ENCODE assay signal across 23 cellular contexts in the genomic region with DNA sequence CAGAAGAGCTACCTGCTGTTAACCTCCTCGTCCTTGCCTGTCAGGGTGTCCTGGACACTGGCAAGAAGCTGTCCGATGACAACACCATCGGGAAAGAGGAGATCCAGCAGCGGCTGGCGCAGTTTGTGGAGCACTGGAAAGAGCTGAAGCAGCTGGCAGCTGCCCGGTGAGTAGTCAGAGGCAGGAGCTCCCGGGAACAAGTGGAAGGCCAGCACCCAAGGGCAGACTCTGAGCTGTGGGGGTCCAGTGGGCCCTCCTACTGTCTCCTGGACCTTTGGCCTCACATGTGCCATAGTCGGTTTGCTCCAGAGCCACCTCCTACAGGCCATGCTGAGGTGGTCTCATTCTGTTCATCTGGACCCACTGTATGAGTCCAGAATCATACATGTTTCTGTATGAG. TPM values are rescaled to one million over a fixed set of nuclear protein-coding genes. Genes with fewer than 3 reads are reported as not detected.
A peak's percentile ranks its signal among the peaks of the same experiment; 100 is the strongest.
DNase-seq lines count a peak whose midpoint lies in the region; ATAC-seq and TF ChIP-seq lines count a peak whose summit lies in the region.
"Had no signal": no experiment of that assay in that cellular context is flagged by ENCODE, and none has a peak within 500 bp of the region (broad histone marks: within the 10 kb centered on the region; RNA-seq: fewer than 3 reads in every experiment).

No MANE protein-coding gene starts in this region.

- TF ChIP-seq CTCF in RWPE1 (conservative IDR thresholded peaks at IDR 0.05; ENCODE audit: low read depth) (no peak), chondrocyte (IDR thresholded peaks at IDR 0.05) (no peak), gastrocnemius medialis (IDR thresholded peaks at IDR 0.05 in 4 of 5, conservative IDR thresholded peaks at IDR 0.05 in 1 of 5) (no peak)

- H3K9me3 ChIP-seq in gastrocnemius medialis, result no peaks in the 10 kb centered on the region
- H3K9me3 ChIP-seq: A549; BE2C; BLaER1 treated with 17β-estradiol and CSF1 and Interleukin-3, amounts not matched to agents 10 nM and 100 nM; HAP-1 had no signal

- no peaks in the 10 kb centered on the region for H3K9me3 Mint-ChIP-seq in chondrocyte (ENCODE audit: low read depth)
- H3K9me3 Mint-ChIP-seq: CD14-positive monocyte; CD4-positive, alpha-beta T cell; CD8-positive, alpha-beta memory T cell; HFFc6 had no signal

- ATAC-seq in gastrocnemius medialis (peak; percentile 20 to 68), HG03432 (IDR thresholded peaks at IDR 0.05; ENCODE audit: unreplicated experiment) (no peak), GM21447 (IDR thresholded peaks at IDR 0.05; ENCODE audit: unreplicated experiment) (no peak)
- ATAC-seq: A549, GM12878 had no signal

- H3K4me1 Mint-ChIP-seq in chondrocyte (ENCODE audit: low read depth), result peaks cover 9% of the 10 kb centered on the region
- H3K4me1 Mint-ChIP-seq: CD14-positive monocyte had no signal

- peak overlapping the region; percentile 51 for H3K27ac Mint-ChIP-seq in chondrocyte (ENCODE audit: unreplicated experiment)
- H3K27ac Mint-ChIP-seq: CD4-positive, alpha-beta T cell; HFFc6 had no signal

- peak overlapping the region; percentile 25 for H3K27ac ChIP-seq in RWPE1
- H3K27ac ChIP-seq in gastrocnemius medialis, result no peak overlapping the region
- H3K27ac ChIP-seq: A549; BLaER1 treated with 17β-estradiol and CSF1 and Interleukin-3, amounts not matched to agents 10 nM and 100 nM had no signal

- in situ Hi-C loops in gastrocnemius medialis (cut with MboI; ENCODE audit: low sequenced_read_pairs in 4 of 4), result no loop called here

- intact Hi-C loops in gastrocnemius medialis (cut with DNase I; ENCODE audit: low total_unique reads), result no loop called here

- TF ChIP-seq POLR2A in gastrocnemius medialis (IDR thresholded peaks at IDR 0.05), result no peak

- H3K36me3 Mint-ChIP-seq in chondrocyte (ENCODE audit: low read depth), result peaks cover 65% of the 10 kb centered on the region

- H3K27me3 ChIP-seq in gastrocnemius medialis, result no peaks in the 10 kb centered on the region
- H3K27me3 ChIP-seq: BE2C; BLaER1 treated with 17β-estradiol and CSF1 and Interleukin-3, amounts not matched to agents 10 nM and 100 nM had no signal

- CTCF ChIA-PET in RWPE1 (lab: Yijun Ruan, JAX), result interaction anchor here (0.6 kb wide), 1 partner anchor 118 kb away, joined by 5 read pairs; no protein-coding TSS in a partner anchor

- peaks cover 0 to 91% of the 10 kb centered on the region in 2 donors for H3K36me3 ChIP-seq in gastrocnemius medialis

- POLR2A ChIA-PET in RWPE1 (lab: Yijun Ruan, JAX; ENCODE audit: low non-redundant PET), result no interaction called here

- DNase-seq in RWPE1 (ENCODE audit: low spot score), result no peak
- no peak for DNase-seq in chondrocyte (ENCODE audit: low spot score)
- peak in 1 of 2 donors; percentile 43 for DNase-seq in gastrocnemius medialis
- no peak for DNase-seq in cerebellum (ENCODE audit: low spot score)
- DNase-seq: 8988T; ACHN; AML-193; BE2C; CD4-positive, alpha-beta T cell; CD8-positive, alpha-beta memory T cell; DMS 273 treated with DMSO at 0.1 percent for 48 hours; DMS79; EL; GDM1; GOT3; HFFc6 had no signal

- no peaks in the 10 kb centered on the region for H3K27me3 Mint-ChIP-seq in chondrocyte (ENCODE audit: low read depth)
- H3K27me3 Mint-ChIP-seq: CD4-positive, alpha-beta T cell; CD8-positive, alpha-beta memory T cell had no signal

- H3K4me3 ChIP-seq in gastrocnemius medialis, result no peak overlapping the region
- H3K4me3 ChIP-seq: A549; BLaER1 treated with 17β-estradiol and CSF1 and Interleukin-3, amounts not matched to agents 10 nM and 100 nM; GM12878; HAP-1 had no signal

- no peaks in the 10 kb centered on the region for H3K4me1 ChIP-seq in gastrocnemius medialis
- H3K4me1 ChIP-seq: A549; BE2C; BLaER1 treated with 17β-estradiol and CSF1 and Interleukin-3, amounts not matched to agents 10 nM and 100 nM; HAP-1 had no signal

- H3K4me3 Mint-ChIP-seq in chondrocyte (ENCODE audit: unreplicated experiment), result no peak overlapping the region
- H3K4me3 Mint-ChIP-seq: CD14-positive monocyte; CD4-positive, alpha-beta T cell; CD8-positive, alpha-beta memory T cell; HFFc6 had no signal

RNA-seq across cellular contexts. Expression of a gene that starts 38.7 kb away (rescaled TPM):
- total RNA-seq in chondrocyte, result 23.4 to 41.0 TPM (median 24.0 TPM) in 3 replicates
- 10 to 100 TPM; 11.4 to 29.1 (median 21.1) TPM for total RNA-seq in gastrocnemius medialis
- 33.4 TPM for total RNA-seq in cerebellum

Comparison
In these comparisons a context has a peak if more than half of its experiments do, and no peak if none do; other contexts are left out.
1. ATAC-seq: peak in gastrocnemius medialis (2 of 2); none in HG03432 (single experiment) and GM21447 (single experiment).